In the genomic region with DNA sequence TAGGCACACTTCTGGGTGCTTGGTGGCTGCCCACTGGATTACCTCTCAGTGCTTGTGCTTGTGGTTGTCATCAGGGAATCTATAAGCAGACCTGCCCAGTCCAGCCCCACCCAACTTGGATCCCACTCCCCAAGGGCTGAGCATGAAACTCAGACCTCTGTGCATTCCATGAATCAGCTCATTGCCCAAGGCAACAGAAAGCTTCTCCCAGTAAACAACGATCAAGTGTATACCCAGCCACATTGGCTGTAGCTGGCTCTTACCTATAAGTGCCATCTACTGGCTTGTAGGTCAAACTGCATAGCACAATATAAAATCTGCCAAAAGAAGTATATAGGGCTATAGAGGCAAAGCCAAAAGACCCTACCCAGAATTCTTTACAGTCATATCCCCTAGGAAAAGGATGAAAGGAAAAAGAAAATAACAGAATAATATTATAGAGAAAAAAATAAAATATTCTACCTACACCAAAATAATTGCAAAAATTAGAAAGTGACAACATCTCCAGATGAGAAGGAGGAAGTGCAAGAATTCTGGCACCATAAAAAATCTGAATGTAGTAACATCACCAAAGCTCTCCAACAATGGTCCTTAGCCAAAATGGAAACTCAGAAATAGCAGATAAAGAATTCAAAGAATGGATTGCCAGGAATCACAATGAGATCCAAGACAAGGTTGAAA, we compare ENCODE assay signal across 9 cellular contexts.
DNase-seq lines count a peak whose midpoint lies in the region; ATAC-seq and TF ChIP-seq lines count a peak whose summit lies in the region.
"Had no signal": no experiment of that assay in that cellular context is flagged by ENCODE, and none has a peak within 500 bp of the region (broad histone marks: within the 10 kb centered on the region; RNA-seq: fewer than 3 reads in every experiment).

No MANE protein-coding gene starts in this region.

- no peaks in the 10 kb centered on the region for H3K27me3 ChIP-seq in GM23338 (ENCODE audit: insufficient read depth)
- H3K27me3 ChIP-seq in SJCRH30, result no peaks in the 10 kb centered on the region
- H3K27me3 ChIP-seq in hepatocyte, result no peaks in the 10 kb centered on the region
- no peaks in the 10 kb centered on the region for H3K27me3 ChIP-seq in upper lobe of left lung

- no peak overlapping the region for H3K4me3 Mint-ChIP-seq in GM23338

- peaks cover 6% of the 10 kb centered on the region; the same call in 2 of the 3 replicates for H3K4me1 Mint-ChIP-seq in GM23338

- H3K4me1 ChIP-seq in GM23338 (ENCODE audit: insufficient read depth) (no peaks in the 10 kb centered on the region), SJCRH30 (no peaks in the 10 kb centered on the region), hepatocyte (ENCODE audit: insufficient read depth) (no peaks in the 10 kb centered on the region), upper lobe of left lung (no peaks in the 10 kb centered on the region)

- H3K36me3 Mint-ChIP-seq in GM23338 (ENCODE audit: low read depth), result peaks cover 62% of the 10 kb centered on the region

- H3K4me2 ChIP-seq in GM23338, result no peak overlapping the region
- H3K4me2 ChIP-seq in hepatocyte, result no peak overlapping the region

- H3K79me2 ChIP-seq in GM23338 (replicated peaks; ENCODE audit: insufficient read depth), result no peaks in the 10 kb centered on the region
- H3K79me2 ChIP-seq in hepatocyte, result no peaks in the 10 kb centered on the region

- no peaks in the 10 kb centered on the region for H3F3A ChIP-seq in GM23338 (replicated peaks; ENCODE audit: low read depth)

- peaks cover 56% of the 10 kb centered on the region for H3K9me3 Mint-ChIP-seq in GM23338

- H3K36me3 ChIP-seq in GM23338 (ENCODE audit: insufficient read depth), result peaks cover 5% of the 10 kb centered on the region; the same call in 1 of the 2 replicates
- H3K36me3 ChIP-seq in SJCRH30, result no peaks in the 10 kb centered on the region
- H3K36me3 ChIP-seq in hepatocyte (replicated peaks; ENCODE audit: insufficient read depth, low read depth), result no peaks in the 10 kb centered on the region
- H3K36me3 ChIP-seq in upper lobe of left lung, result no peaks in the 10 kb centered on the region

- intact Hi-C loops in head of caudate nucleus (cut with DNase I), result no loop called here

- H4K20me1 ChIP-seq in GM23338 (replicated peaks; ENCODE audit: insufficient read depth) (no peaks in the 10 kb centered on the region), hepatocyte (ENCODE audit: insufficient read depth, poor library complexity, severe bottlenecking) (no peaks in the 10 kb centered on the region)

- DNase-seq in AML-193 (lab: John Stamatoyannopoulos, UW), result peak; percentile 1 to 10
- peak; percentile 76 for DNase-seq in GM23338 (ENCODE audit: low spot score)
- peak; percentile 5 to 10 for DNase-seq in SJCRH30
- peak; percentile 55 for DNase-seq in hepatocyte (ENCODE audit: low spot score)
- no peak for DNase-seq in activated naive CD4-positive, alpha-beta T cell treated with Interleukin-2 at 50 U/mL for 16 hours
- DNase-seq in head of caudate nucleus, result no peak
- DNase-seq in upper lobe of left lung, result no peak

- ATAC-seq in GM23338, result peak; percentile 94
- ATAC-seq in HG02870 (IDR thresholded peaks at IDR 0.05; ENCODE audit: unreplicated experiment), result no peak
- no peak for ATAC-seq in upper lobe of left lung (ENCODE audit: low FRiP score in 2 of 2)

- WGBS in hepatocyte (ENCODE audit: low lambda C conversion rate, missing lambda C conversion rate), result 4% methylated on average over 1 of the region's 1 CpG
- WGBS in upper lobe of left lung, 2 donors, result 38 to 45% methylated on average over 1 of the region's 1 CpG

- H3K4me3 ChIP-seq in GM23338, result no peak overlapping the region
- H3K4me3 ChIP-seq in SJCRH30, result no peak overlapping the region
- no peak overlapping the region for H3K4me3 ChIP-seq in hepatocyte
- H3K4me3 ChIP-seq in upper lobe of left lung, result no peak overlapping the region

- H3K27ac ChIP-seq in GM23338 (ENCODE audit: low read depth), result no peak overlapping the region
- H3K27ac ChIP-seq in SJCRH30, result no peak overlapping the region
- H3K27ac ChIP-seq in hepatocyte, result no peak overlapping the region
- H3K27ac ChIP-seq in upper lobe of left lung, result no peak overlapping the region
- H3K27ac ChIP-seq: HL-60 had no signal

- TF ChIP-seq CTCF in GM23338 (conservative IDR thresholded peaks at IDR 0.05; ENCODE audit: low read depth in 2 of 2), result peak; percentile 76 to 85
- TF ChIP-seq CTCF in hepatocyte (IDR thresholded peaks at IDR 0.05; ENCODE audit: poor library complexity), result peak; percentile 54
- TF ChIP-seq CTCF in upper lobe of left lung (IDR thresholded peaks at IDR 0.05), result peak in 2 of 6 experiments; percentile 26 to 27

- H2AFZ ChIP-seq in GM23338 (0 out of 2 replicates have a peak overlapping the region, but pooled peaks have one; percentile 11), hepatocyte (no peak overlapping the region)

- H3K27ac Mint-ChIP-seq in GM23338, result peak overlapping the region; percentile 88

- H3K9me3 ChIP-seq in SJCRH30 (replicated peaks) (no peaks in the 10 kb centered on the region; the same call in 1 of the 2 replicates), hepatocyte (ENCODE audit: low read depth) (no peaks in the 10 kb centered on the region), upper lobe of left lung (peaks cover 3 to 9% (median 7%) of the 10 kb centered on the region in 4 donors)

- TF ChIP-seq POLR2A in upper lobe of left lung (IDR thresholded peaks at IDR 0.05), result no peak

- peaks cover 4% of the 10 kb centered on the region for H3K27me3 Mint-ChIP-seq in GM23338 (ENCODE audit: insufficient read depth, low read depth, poor library complexity)

- H3K9me2 ChIP-seq in GM23338 (ENCODE audit: insufficient read depth) (no peaks in the 10 kb centered on the region), hepatocyte (replicated peaks; ENCODE audit: insufficient read depth) (no peaks in the 10 kb centered on the region)

- TF ChIP-seq EP300 in upper lobe of left lung (IDR thresholded peaks at IDR 0.05), result no peak

TF ChIP-seq in GM23338, 12 proteins besides CTCF, POLR2A, EP300 and RAD21:
- no peak for TF ChIP-seq JUNB (IDR thresholded peaks at IDR 0.05; ENCODE audit: unreplicated experiment)
- 0 out of 2 replicates have a peak, but pooled peaks have one; percentile 5 for TF ChIP-seq CREB1 (CRISPR knock-in tag; IDR thresholded peaks at IDR 0.05; ENCODE audit: low read depth)

Comparison
In these comparisons a context has a peak if more than half of its experiments do, and no peak if none do; other contexts are left out.
1. DNase-seq: peak in AML-193 (2 of 2), GM23338 (single experiment), SJCRH30 (2 of 2) and hepatocyte (single experiment); none in activated naive CD4-positive, alpha-beta T cell treated with Interleukin-2 at 50 U/mL for 16 hours (single experiment), head of caudate nucleus (0 of 42) and upper lobe of left lung (0 of 2).